In the genomic region with DNA sequence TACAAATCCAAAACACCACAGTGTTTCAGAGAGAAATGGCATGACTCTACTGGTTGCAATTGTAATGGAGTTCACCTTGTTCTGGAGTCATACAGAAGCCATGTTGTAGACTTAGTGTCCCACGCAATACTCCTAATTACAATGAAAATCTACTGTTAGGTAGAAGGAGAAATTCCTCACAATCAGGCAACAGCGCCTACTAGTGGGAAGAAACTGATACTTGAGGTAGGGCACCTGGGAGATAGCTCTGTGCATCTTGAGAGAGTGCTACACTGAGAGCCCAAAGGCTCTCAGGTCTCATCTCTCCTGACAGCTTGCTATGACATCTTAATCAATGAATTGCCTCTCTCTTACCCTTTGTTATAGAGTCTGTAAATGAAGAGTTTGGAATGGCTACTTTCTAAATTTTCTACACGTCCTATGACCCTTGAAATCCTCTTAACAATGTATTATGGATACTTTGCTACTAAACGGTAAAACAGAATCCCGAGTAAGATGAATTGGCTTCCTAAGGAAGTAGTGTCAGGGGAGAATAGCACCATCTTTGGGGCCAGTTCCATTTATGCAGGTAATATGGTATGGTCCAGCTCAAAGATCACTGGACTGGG, we compare ENCODE assay signal across 7 cellular contexts.
DNase-seq lines count a peak whose midpoint lies in the region; ATAC-seq and TF ChIP-seq lines count a peak whose summit lies in the region.

No MANE protein-coding gene starts in this region.

- no peaks in the 10 kb centered on the region for H3K9me3 Mint-ChIP-seq in activated T-cell treated with anti-CD3 and anti-CD28 coated beads, Interleukin-2, amount 50 U/mL, for 72 hours
- no peaks in the 10 kb centered on the region for H3K9me3 Mint-ChIP-seq in immature natural killer cell

- H3K9me3 ChIP-seq in stomach = no peaks in the 10 kb centered on the region

- no peak overlapping the region for H3K27ac ChIP-seq in stomach

- peaks cover 0 to 3% (median 0%) of the 10 kb centered on the region in 4 donors for H3K36me3 ChIP-seq in stomach

- H3K27me3 ChIP-seq in stomach = no peaks in the 10 kb centered on the region

- peaks cover 0 to 13% (median 0%) of the 10 kb centered on the region in 4 donors for H3K4me1 ChIP-seq in stomach

- ATAC-seq in GM18909 (IDR thresholded peaks at IDR 0.05; ENCODE audit: poor library complexity, unreplicated experiment) (peak; percentile 48), HG03442 (IDR thresholded peaks at IDR 0.05; ENCODE audit: unreplicated experiment) (no peak)
- no peak for ATAC-seq in activated T-cell treated with anti-CD3 and anti-CD28 coated beads, Interleukin-2, amount 50 U/mL, for 72 hours (replicated peaks in 1 of 2)

- 77 to 91% (median 79%) methylated on average over 5 of the region's 5 CpGs for whole genome bisulfite sequencing in stomach, 5 donors

- TF ChIP-seq POLR2A in stomach (IDR thresholded peaks at IDR 0.05) = no peak

- DNase-seq in NCI-H460 (ENCODE audit: extremely low read depth, low read depth) (peak; percentile 15), immature natural killer cell (peak; percentile 42 to 61 (median 46)), stomach (no peak)
- DNase-seq in activated T-cell treated with anti-CD3 and anti-CD28 coated beads, Interleukin-2, amount 50 U/mL, for 72 hours = peak; percentile 41 to 58
- peak; percentile 6 to 37 for DNase-seq in stimulated activated CD8-positive, alpha-beta memory T cell treated with anti-CD3 and anti-CD28 coated beads, Interleukin-7, amount 100 ng/mL, for 1 hour (ENCODE audit: low read depth in 2 of 2)

- H3K27ac Mint-ChIP-seq in activated T-cell treated with anti-CD3 and anti-CD28 coated beads, Interleukin-2, amount 50 U/mL, for 72 hours = no peak overlapping the region
- no peak overlapping the region for H3K27ac Mint-ChIP-seq in immature natural killer cell

- H3K36me3 Mint-ChIP-seq in activated T-cell treated with anti-CD3 and anti-CD28 coated beads, Interleukin-2, amount 50 U/mL, for 72 hours (ENCODE audit: insufficient read depth in 2 of 2) = no peaks in the 10 kb centered on the region
- no peaks in the 10 kb centered on the region for H3K36me3 Mint-ChIP-seq in immature natural killer cell

- H3K4me3 Mint-ChIP-seq in activated T-cell treated with anti-CD3 and anti-CD28 coated beads, Interleukin-2, amount 50 U/mL, for 72 hours = no peak overlapping the region
- no peak overlapping the region for H3K4me3 Mint-ChIP-seq in immature natural killer cell

- no peak overlapping the region for H3K4me3 ChIP-seq in stomach

- peak in 2 of 7 experiments; percentile 38 to 45 for TF ChIP-seq CTCF in stomach (IDR thresholded peaks at IDR 0.05)

- peaks cover 34% of the 10 kb centered on the region for H3K27me3 Mint-ChIP-seq in activated T-cell treated with anti-CD3 and anti-CD28 coated beads, Interleukin-2, amount 50 U/mL, for 72 hours (ENCODE audit: low read depth)
- H3K27me3 Mint-ChIP-seq in immature natural killer cell (ENCODE audit: low read depth in 3 of 3) = no peaks in the 10 kb centered on the region

- peaks cover 30% of the 10 kb centered on the region for H3K4me1 Mint-ChIP-seq in activated T-cell treated with anti-CD3 and anti-CD28 coated beads, Interleukin-2, amount 50 U/mL, for 72 hours (ENCODE audit: low read depth)
- H3K4me1 Mint-ChIP-seq in immature natural killer cell = peaks cover 0 to 2% of the 10 kb centered on the region in 2 donors

- intact Hi-C loops in stomach (cut with DNase I; ENCODE audit: low total_unique reads) = no loop called here

- TF ChIP-seq EP300 in stomach (IDR thresholded peaks at IDR 0.05) = no peak
